18 cellular contexts compared by ENCODE assay signal in the genomic region with DNA sequence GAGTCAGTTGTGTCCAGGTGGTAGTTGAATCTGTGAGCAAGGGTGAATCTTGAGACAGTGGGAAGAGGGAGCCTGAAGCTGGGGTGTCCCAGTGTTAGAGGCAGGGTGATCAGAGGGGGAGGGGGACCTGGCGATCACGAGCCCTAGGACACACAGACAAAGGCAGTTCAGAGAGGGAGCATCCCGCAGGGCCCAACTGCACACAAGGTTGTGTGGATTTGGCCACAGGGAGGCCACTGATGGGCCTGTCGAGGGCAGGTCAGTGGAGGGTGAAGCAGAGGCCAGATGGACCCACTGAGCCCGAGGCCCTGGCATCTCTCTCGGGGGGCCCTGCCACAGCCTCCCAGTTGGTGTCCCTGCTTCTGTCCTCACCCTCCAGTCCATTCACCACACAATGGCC. TPM values are rescaled to one million over a fixed set of nuclear protein-coding genes. Genes with fewer than 3 reads are reported as not detected.
DNase-seq lines count a peak whose midpoint lies in the region; ATAC-seq and TF ChIP-seq lines count a peak whose summit lies in the region.
"Had no signal": no experiment of that assay in that cellular context is flagged by ENCODE, and none has a peak within 500 bp of the region (broad histone marks: within the 10 kb centered on the region; RNA-seq: fewer than 3 reads in every experiment).

No MANE protein-coding gene starts in this region.

- ATAC-seq in activated naive CD4-positive, alpha-beta T cell treated with anti-CD3 and anti-CD28 coated beads, Interleukin-2, amount 50 U/mL, for 72 hours: no peak

- no peaks in the 10 kb centered on the region for H3K9me2 ChIP-seq in Loucy (replicated peaks; ENCODE audit: low read depth, low read length)

- no peak overlapping the region for H3K4me3 Mint-ChIP-seq in activated naive CD4-positive, alpha-beta T cell treated with anti-CD3 and anti-CD28 coated beads, Interleukin-2, amount 10 ng/mL, durations not matched to agents 7 days and 5 days
- H3K4me3 Mint-ChIP-seq in progenitor cell of endocrine pancreas (ENCODE audit: low read depth): no peak overlapping the region

- peak overlapping the region; percentile 77 for H3K56ac ChIP-seq in mesendoderm (ENCODE audit: low read length)

- no peaks in the 10 kb centered on the region for H4K20me1 ChIP-seq in Loucy (ENCODE audit: insufficient read depth, low read length, poor library complexity, severe bottlenecking)
- H4K20me1 ChIP-seq: BLaER1 treated with 17β-estradiol and CSF1 and Interleukin-3, amounts not matched to agents 10 nM and 100 nM had no signal

- peak overlapping the region; percentile 91 for H2AK5ac ChIP-seq in mesendoderm (ENCODE audit: low read length)

- H3K36me3 ChIP-seq in Loucy (ENCODE audit: insufficient read depth, low read length) (no peaks in the 10 kb centered on the region), mesendoderm (ENCODE audit: control insufficient read depth, insufficient read depth, low read length) (no peaks in the 10 kb centered on the region)
- H3K36me3 ChIP-seq: BLaER1 treated with 17β-estradiol and CSF1 and Interleukin-3, amounts not matched to agents 10 nM and 100 nM had no signal

- H3K18ac ChIP-seq in mesendoderm (ENCODE audit: low read length): no peak overlapping the region

- H3K27me3 ChIP-seq in Loucy (ENCODE audit: insufficient read depth, low read length, poor library complexity, severe bottlenecking): no peaks in the 10 kb centered on the region
- H3K27me3 ChIP-seq in mesendoderm (ENCODE audit: insufficient read depth, low read length, poor library complexity): no peaks in the 10 kb centered on the region

- peak overlapping the region; percentile 27 for H3K9ac ChIP-seq in Loucy (ENCODE audit: low read depth, low read length, poor library complexity, severe bottlenecking)
- no peak overlapping the region for H3K9ac ChIP-seq in mesendoderm (ENCODE audit: low read length)
- H3K9ac ChIP-seq: BLaER1 treated with 17β-estradiol and CSF1 and Interleukin-3, amounts not matched to agents 10 nM and 100 nM had no signal

- CTCF ChIA-PET in activated naive CD4-positive, alpha-beta T cell treated with anti-CD3 and anti-CD28 coated beads, Interleukin-2, amount 10 ng/mL, durations not matched to agents 7 days and 5 days (lab: Charles Lee): no interaction called here

- H3K4me2 ChIP-seq in Loucy (ENCODE audit: low read depth, low read length, poor library complexity, severe bottlenecking) (no peak overlapping the region), mesendoderm (ENCODE audit: low read length) (no peak overlapping the region)

- no peak for DNase-seq in activated naive CD4-positive, alpha-beta T cell treated with anti-CD3 and anti-CD28 coated beads, Interleukin-2, amount 10 ng/mL, durations not matched to agents 7 days and 5 days
- DNase-seq in activated naive CD4-positive, alpha-beta T cell treated with anti-CD3 and anti-CD28 coated beads, Interleukin-2, amount 50 U/mL, for 72 hours (ENCODE audit: low spot score in 2 of 2): no peak
- no peak for DNase-seq in mesendoderm
- DNase-seq in progenitor cell of endocrine pancreas (ENCODE audit: low spot score, unreplicated experiment): no peak
- DNase-seq in HuH-7.5 (ENCODE audit: low spot score): no peak
- no peak for DNase-seq in CD1c-positive myeloid dendritic cell (ENCODE audit: extremely low spot score)
- DNase-seq in SW480 (ENCODE audit: low spot score): no peak
- DNase-seq: Caco-2, DMS153, H9, MV-4-11, NCI-H2029, NCI-H2171, NCI-H446, NCI-H69, SHP77 treated with DMSO at 0.1 percent for 48 hours had no signal

- no peak overlapping the region for H3K27ac ChIP-seq in mesendoderm (ENCODE audit: low read depth, low read length)
- H3K27ac ChIP-seq: BLaER1 treated with 17β-estradiol and CSF1 and Interleukin-3, amounts not matched to agents 10 nM and 100 nM had no signal

- H3K27me3 Mint-ChIP-seq in activated naive CD4-positive, alpha-beta T cell treated with anti-CD3 and anti-CD28 coated beads, Interleukin-2, amount 10 ng/mL, durations not matched to agents 7 days and 5 days: peaks cover 42% of the 10 kb centered on the region
- H3K27me3 Mint-ChIP-seq in progenitor cell of endocrine pancreas: peaks cover 20% of the 10 kb centered on the region

- no peak for TF ChIP-seq CTCF in Loucy (conservative IDR thresholded peaks at IDR 0.05; ENCODE audit: low read length)
- TF ChIP-seq CTCF in progenitor cell of endocrine pancreas (IDR thresholded peaks at IDR 0.05; ENCODE audit: unreplicated experiment): no peak

- no peak overlapping the region for H2BK15ac ChIP-seq in mesendoderm (replicated peaks; ENCODE audit: low read depth)

- H3F3A ChIP-seq in Loucy (ENCODE audit: low read depth): no peaks in the 10 kb centered on the region

- peak overlapping the region; percentile 20 for H3K27ac Mint-ChIP-seq in activated naive CD4-positive, alpha-beta T cell treated with anti-CD3 and anti-CD28 coated beads, Interleukin-2, amount 10 ng/mL, durations not matched to agents 7 days and 5 days
- no peak overlapping the region for H3K27ac Mint-ChIP-seq in activated naive CD4-positive, alpha-beta T cell treated with anti-CD3 and anti-CD28 coated beads, Interleukin-2, amount 50 U/mL, for 72 hours
- H3K27ac Mint-ChIP-seq in progenitor cell of endocrine pancreas: peak overlapping the region; percentile 56

- H3K4me1 ChIP-seq in Loucy (ENCODE audit: insufficient read depth, low read length, poor library complexity, severe bottlenecking) (peaks cover 3% of the 10 kb centered on the region), mesendoderm (ENCODE audit: control insufficient read depth, low read depth, low read length) (peaks cover 8% of the 10 kb centered on the region)

- no peaks in the 10 kb centered on the region for H3K9me3 ChIP-seq in Loucy (ENCODE audit: insufficient read depth, low read depth, low read length)
- H3K9me3 ChIP-seq: BLaER1 treated with 17β-estradiol and CSF1 and Interleukin-3, amounts not matched to agents 10 nM and 100 nM; Caco-2 had no signal

- H3K79me2 ChIP-seq in Loucy (ENCODE audit: insufficient read depth, low read length) (peaks cover 7% of the 10 kb centered on the region; the same call in 1 of the 2 replicates), mesendoderm (ENCODE audit: control insufficient read depth, insufficient read depth, low read length) (no peaks in the 10 kb centered on the region)

- H3K4ac ChIP-seq in mesendoderm (ENCODE audit: low read depth, low read length): peak overlapping the region; percentile 4

- H3K4me1 Mint-ChIP-seq in activated naive CD4-positive, alpha-beta T cell treated with anti-CD3 and anti-CD28 coated beads, Interleukin-2, amount 10 ng/mL, durations not matched to agents 7 days and 5 days: peaks cover 18% of the 10 kb centered on the region
- H3K4me1 Mint-ChIP-seq in progenitor cell of endocrine pancreas (ENCODE audit: low read depth): peaks cover 44% of the 10 kb centered on the region

- WGBS in mesendoderm (ENCODE audit: extremely low coverage, insufficient coverage, low lambda C conversion rate): no CpG with 5 or more reads among the region's 6 CpGs

- no peak overlapping the region for H2BK120ac ChIP-seq in mesendoderm (ENCODE audit: low read depth, low read length)

- H3K23ac ChIP-seq in mesendoderm (ENCODE audit: low read length): no peak overlapping the region

- H2BK5ac ChIP-seq in mesendoderm (ENCODE audit: low read length): peak overlapping the region; percentile 70

- H3K9me3 Mint-ChIP-seq in activated naive CD4-positive, alpha-beta T cell treated with anti-CD3 and anti-CD28 coated beads, Interleukin-2, amount 10 ng/mL, durations not matched to agents 7 days and 5 days: no peaks in the 10 kb centered on the region
- no peaks in the 10 kb centered on the region for H3K9me3 Mint-ChIP-seq in activated naive CD4-positive, alpha-beta T cell treated with anti-CD3 and anti-CD28 coated beads, Interleukin-2, amount 50 U/mL, for 72 hours
- H3K9me3 Mint-ChIP-seq in progenitor cell of endocrine pancreas (ENCODE audit: low read depth): no peaks in the 10 kb centered on the region
- H3K9me3 Mint-ChIP-seq: H9 had no signal

- H3K36me3 Mint-ChIP-seq in activated naive CD4-positive, alpha-beta T cell treated with anti-CD3 and anti-CD28 coated beads, Interleukin-2, amount 10 ng/mL, durations not matched to agents 7 days and 5 days: no peaks in the 10 kb centered on the region
- H3K36me3 Mint-ChIP-seq in activated naive CD4-positive, alpha-beta T cell treated with anti-CD3 and anti-CD28 coated beads, Interleukin-2, amount 50 U/mL, for 72 hours: no peaks in the 10 kb centered on the region
- no peaks in the 10 kb centered on the region for H3K36me3 Mint-ChIP-seq in progenitor cell of endocrine pancreas (ENCODE audit: insufficient read depth)

- no peak overlapping the region for H4K8ac ChIP-seq in mesendoderm (ENCODE audit: low read depth, low read length)

- no peak overlapping the region for H4K5ac ChIP-seq in mesendoderm (ENCODE audit: low read length)

- H3K4me3 ChIP-seq in Loucy (ENCODE audit: low read length, poor library complexity, severe bottlenecking): no peak overlapping the region
- H3K4me3 ChIP-seq in mesendoderm (ENCODE audit: low read length): no peak overlapping the region
- H3K4me3 ChIP-seq: BLaER1 treated with 17β-estradiol and CSF1 and Interleukin-3, amounts not matched to agents 10 nM and 100 nM had no signal

- no peaks in the 10 kb centered on the region for H3K79me1 ChIP-seq in mesendoderm (ENCODE audit: low read length)

- H2AFZ ChIP-seq in Loucy (ENCODE audit: low read length): no peak overlapping the region

RNA-seq across cellular contexts. Expression of gene SMAD6, which starts 48.6 kb away (rescaled TPM):
- under 1 TPM; 0.20 to 0.70 TPM for total RNA-seq in activated naive CD4-positive, alpha-beta T cell treated with anti-CD3 and anti-CD28 coated beads, Interleukin-2, amount 50 U/mL, for 72 hours
- polyA plus RNA-seq in mesendoderm (2013, experiment 1 of 2): 7.8 TPM
- polyA plus RNA-seq in mesendoderm (2013, experiment 2 of 2): 7.4 TPM
- total RNA-seq in progenitor cell of endocrine pancreas: 35.5 and 38.9 TPM in 2 replicates

Comparison
In these comparisons a context has a peak if more than half of its experiments do, and no peak if none do; other contexts are left out.
1. H3K27ac Mint-ChIP-seq: peak in activated naive CD4-positive, alpha-beta T cell treated with anti-CD3 and anti-CD28 coated beads, Interleukin-2, amount 10 ng/mL, durations not matched to agents 7 days and 5 days (single experiment) and progenitor cell of endocrine pancreas (single experiment); none in activated naive CD4-positive, alpha-beta T cell treated with anti-CD3 and anti-CD28 coated beads, Interleukin-2, amount 50 U/mL, for 72 hours (0 of 2).
2. RNA of gene SMAD6, which starts 48.6 kb away (total RNA-seq): 35.5 to 38.9 TPM in progenitor cell of endocrine pancreas; 0.20 to 0.70 TPM in activated naive CD4-positive, alpha-beta T cell treated with anti-CD3 and anti-CD28 coated beads, Interleukin-2, amount 50 U/mL, for 72 hours; every median in the first group is over 10 times any median in the second.